ENCODE assay signal across 21 cellular contexts in genomic region chr5:178323541-178323865, GRCh38.
A peak's percentile ranks its signal among the peaks of the same experiment; 100 is the strongest.
DNase-seq lines count a peak whose midpoint lies in the region; ATAC-seq, FAIRE-seq and TF ChIP-seq lines count a peak whose summit lies in the region.
"Had no signal": no experiment of that assay in that cellular context is flagged by ENCODE, and none has a peak within 500 bp of the region (broad histone marks: within the 10 kb centered on the region; RNA-seq: fewer than 3 reads in every experiment).

No MANE protein-coding gene starts in this region.

- POLR2A ChIA-PET in activated B cell treated with CpG ODN at 0.5 μM for 24 hours (lab: Charles Lee): no interaction called here

- peak overlapping the region; percentile 82 for H3K27ac Mint-ChIP-seq in activated B cell treated with CpG ODN at 0.5 μM for 24 hours
- H3K27ac Mint-ChIP-seq in stimulated activated naive B cell treated with anti-CD40 and anti-IgM and Interleukin-4, amounts not matched to agents 10 μg/mL and 1 μg/mL and 100 μg/mL, for 72 hours: peak overlapping the region; percentile 72
- H3K27ac Mint-ChIP-seq: activated CD4-positive, alpha-beta memory T cell treated with anti-CD3 and anti-CD28 coated beads, Interleukin-2, amount 10 ng/mL, durations not matched to agents 7 days and 5 days; GM23338; IgD-negative memory B cell; mesothelial cell of epicardium; T-helper 17 cell had no signal

- in situ Hi-C loops in GM18951 (cut with MboI; ENCODE audit: low sequenced_read_pairs, unreplicated experiment): no loop called here

- H3K36me3 Mint-ChIP-seq in activated B cell treated with CpG ODN at 0.5 μM for 24 hours (ENCODE audit: low read depth): no peaks in the 10 kb centered on the region
- H3K36me3 Mint-ChIP-seq in stimulated activated naive B cell treated with anti-CD40 and anti-IgM and Interleukin-4, amounts not matched to agents 10 μg/mL and 1 μg/mL and 100 μg/mL, for 72 hours: no peaks in the 10 kb centered on the region
- H3K36me3 Mint-ChIP-seq: mesothelial cell of epicardium had no signal

- CTCF ChIA-PET in activated B cell treated with CpG ODN at 0.5 μM for 24 hours (lab: Charles Lee): no interaction called here

- DNase-seq in activated B cell treated with CpG ODN at 0.5 μM for 24 hours (no peak), retina (no peak), urothelium cell line (ENCODE audit: low spot score) (no peak), cerebellar nuclear complex (lab: John Stamatoyannopoulos, UW) (no peak)
- no peak for DNase-seq in stimulated activated naive B cell treated with anti-CD40 and anti-IgM and Interleukin-4, amounts not matched to agents 10 μg/mL and 1 μg/mL and 100 μg/mL, for 72 hours
- DNase-seq: activated CD4-positive, alpha-beta memory T cell treated with anti-CD3 and anti-CD28 coated beads, Interleukin-2, amount 10 ng/mL, durations not matched to agents 7 days and 5 days; activated naive CD4-positive, alpha-beta T cell treated with Interleukin-2 at 50 U/mL for 16 hours; anterior cingulate cortex; caudate nucleus; effector CD8-positive, alpha-beta T cell; left colon; NCI-H1417 treated with DMSO at 0.1 percent for 48 hours; NCI-H2171 treated with DMSO at 0.1 percent for 48 hours; NCI-H748 treated with DMSO at 0.1 percent for 48 hours; psoas muscle; T-helper 17 cell had no signal

- peak overlapping the region; percentile 41 for H3K4me3 Mint-ChIP-seq in activated B cell treated with CpG ODN at 0.5 μM for 24 hours
- peak overlapping the region; percentile 54 to 69 for H3K4me3 Mint-ChIP-seq in stimulated activated naive B cell treated with anti-CD40 and anti-IgM and Interleukin-4, amounts not matched to agents 10 μg/mL and 1 μg/mL and 100 μg/mL, for 72 hours
- H3K4me3 Mint-ChIP-seq: activated CD4-positive, alpha-beta memory T cell treated with anti-CD3 and anti-CD28 coated beads, Interleukin-2, amount 10 ng/mL, durations not matched to agents 7 days and 5 days; GM23338; mesothelial cell of epicardium; T-helper 17 cell had no signal

- H3K27me3 Mint-ChIP-seq in activated B cell treated with CpG ODN at 0.5 μM for 24 hours: peaks cover 9% of the 10 kb centered on the region
- H3K27me3 Mint-ChIP-seq in stimulated activated naive B cell treated with anti-CD40 and anti-IgM and Interleukin-4, amounts not matched to agents 10 μg/mL and 1 μg/mL and 100 μg/mL, for 72 hours: peaks cover 0 to 15% of the 10 kb centered on the region in 2 donors
- H3K27me3 Mint-ChIP-seq: activated CD4-positive, alpha-beta memory T cell treated with anti-CD3 and anti-CD28 coated beads, Interleukin-2, amount 10 ng/mL, durations not matched to agents 7 days and 5 days had no signal

- FAIRE-seq in urothelium cell line (lab: Jason Lieb, UNC): no peak

- H3K9me3 Mint-ChIP-seq in activated B cell treated with CpG ODN at 0.5 μM for 24 hours: no peaks in the 10 kb centered on the region
- H3K9me3 Mint-ChIP-seq in stimulated activated naive B cell treated with anti-CD40 and anti-IgM and Interleukin-4, amounts not matched to agents 10 μg/mL and 1 μg/mL and 100 μg/mL, for 72 hours: no peaks in the 10 kb centered on the region
- H3K9me3 Mint-ChIP-seq: activated CD4-positive, alpha-beta memory T cell treated with anti-CD3 and anti-CD28 coated beads, Interleukin-2, amount 10 ng/mL, durations not matched to agents 7 days and 5 days; GM23338; IgD-negative memory B cell; mesothelial cell of epicardium had no signal

- peaks cover 20% of the 10 kb centered on the region for H3K4me1 Mint-ChIP-seq in activated B cell treated with CpG ODN at 0.5 μM for 24 hours
- H3K4me1 Mint-ChIP-seq in stimulated activated naive B cell treated with anti-CD40 and anti-IgM and Interleukin-4, amounts not matched to agents 10 μg/mL and 1 μg/mL and 100 μg/mL, for 72 hours: peaks cover 2 to 5% of the 10 kb centered on the region in 2 donors
- H3K4me1 Mint-ChIP-seq: activated CD4-positive, alpha-beta memory T cell treated with anti-CD3 and anti-CD28 coated beads, Interleukin-2, amount 10 ng/mL, durations not matched to agents 7 days and 5 days had no signal

- intact Hi-C loops in activated B cell treated with CpG ODN at 0.5 μM for 24 hours (cut with micrococcal nuclease): no loop called here

- TF ChIP-seq CTCF in activated B cell treated with CpG ODN at 0.5 μM for 24 hours (IDR thresholded peaks at IDR 0.05): no peak

- ATAC-seq in GM21515 (IDR thresholded peaks at IDR 0.05; ENCODE audit: unreplicated experiment) (peak; percentile 36), activated B cell treated with CpG ODN at 0.5 μM for 24 hours (ENCODE audit: low read depth) (no peak)
- ATAC-seq in stimulated activated naive B cell treated with anti-CD40 and anti-IgM and Interleukin-4, amounts not matched to agents 10 μg/mL and 1 μg/mL and 100 μg/mL, for 72 hours (replicated peaks): no peak
- ATAC-seq: GM23338, left colon, psoas muscle, T-helper 17 cell had no signal

- peak; percentile 5 for TF ChIP-seq POLR2A in GM18951 (IDR thresholded peaks at IDR 0.05; ENCODE audit: extremely low read depth, insufficient read depth, insufficient read length)
